10 cellular contexts compared by ENCODE assay signal in the genomic region with DNA sequence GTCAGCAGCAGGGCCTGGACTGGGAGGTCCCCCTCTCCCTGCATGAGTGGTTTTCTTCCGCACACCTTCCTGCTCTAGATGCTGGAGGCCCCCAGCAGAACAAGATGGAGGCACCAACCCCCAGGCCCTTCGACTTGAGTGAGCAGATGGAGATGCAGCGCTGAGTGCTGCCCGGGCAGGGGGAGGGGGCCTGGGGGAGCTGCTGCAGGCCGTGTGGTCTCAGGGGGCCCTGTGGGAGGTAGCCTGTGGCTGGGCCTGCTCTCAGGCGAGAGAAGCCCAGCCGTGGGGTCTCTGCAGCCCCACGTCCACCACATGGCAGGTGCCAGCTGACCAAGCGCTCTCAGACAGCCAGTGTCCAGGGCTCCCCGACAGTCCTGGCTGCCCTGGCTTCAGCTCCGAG. TPM values are rescaled to one million over a fixed set of nuclear protein-coding genes. Genes with fewer than 3 reads are reported as not detected.
DNase-seq lines count a peak whose midpoint lies in the region; ATAC-seq and TF ChIP-seq lines count a peak whose summit lies in the region.
"Had no signal": no experiment of that assay in that cellular context is flagged by ENCODE, and none has a peak within 500 bp of the region (broad histone marks: within the 10 kb centered on the region; RNA-seq: fewer than 3 reads in every experiment).

No MANE protein-coding gene starts in this region.

- H3K27ac ChIP-seq in RWPE1 = peak overlapping the region; percentile 97

- H3K4me1 Mint-ChIP-seq in Caco-2 (ENCODE audit: low read depth, unreplicated experiment) (no peaks in the 10 kb centered on the region), immature natural killer cell (peaks cover 15 to 26% of the 10 kb centered on the region in 2 donors), osteocyte (ENCODE audit: unreplicated experiment) (peaks cover 21% of the 10 kb centered on the region)
- peaks cover 39% of the 10 kb centered on the region for H3K4me1 Mint-ChIP-seq in stimulated activated memory B cell treated with anti-CD40 and anti-IgM and Interleukin-4, amounts not matched to agents 10 μg/mL and 1 μg/mL and 100 μg/mL, for 72 hours

- no peak overlapping the region for H3K4me3 ChIP-seq in Caco-2 (ENCODE audit: low read depth, low read length)

- no peaks in the 10 kb centered on the region for H3K36me3 ChIP-seq in Caco-2 (ENCODE audit: control insufficient read depth, insufficient read depth, low read length)

- H3K9me3 Mint-ChIP-seq in Caco-2 (ENCODE audit: unreplicated experiment) = no peaks in the 10 kb centered on the region
- H3K9me3 Mint-ChIP-seq in immature natural killer cell = no peaks in the 10 kb centered on the region
- no peaks in the 10 kb centered on the region for H3K9me3 Mint-ChIP-seq in stimulated activated memory B cell treated with anti-CD40 and anti-IgM and Interleukin-4, amounts not matched to agents 10 μg/mL and 1 μg/mL and 100 μg/mL, for 72 hours
- H3K9me3 Mint-ChIP-seq in osteocyte (ENCODE audit: unreplicated experiment) = no peaks in the 10 kb centered on the region
- H3K9me3 Mint-ChIP-seq: naive thymus-derived CD8-positive, alpha-beta T cell had no signal

- POLR2A ChIA-PET in Caco-2 (lab: Charles Lee) = no interaction called here
- POLR2A ChIA-PET in RWPE1 (lab: Yijun Ruan, JAX; ENCODE audit: low non-redundant PET) = interaction anchor here (1.6 kb wide), 1 partner anchor 186 kb away, joined by 10 read pairs; no protein-coding TSS in a partner anchor

- ATAC-seq in stimulated activated memory B cell treated with anti-CD40 and anti-IgM and Interleukin-4, amounts not matched to agents 10 μg/mL and 1 μg/mL and 100 μg/mL, for 72 hours = no peak
- ATAC-seq in GM21737 (IDR thresholded peaks at IDR 0.05; ENCODE audit: unreplicated experiment) (no peak), GM18520 (IDR thresholded peaks at IDR 0.05; ENCODE audit: unreplicated experiment) (no peak)

- no TSS peak for BruUV-seq in Caco-2 (replicated peaks; lab: Mats Ljungman, UMichigan)

- DNase-seq in Caco-2 (no peak), RWPE1 (ENCODE audit: low spot score) (no peak), immature natural killer cell (no peak), activated gamma-delta T cell (lab: John Stamatoyannopoulos, UW) (no peak), osteocyte (ENCODE audit: extremely low spot score, unreplicated experiment) (no peak)

- peak overlapping the region; percentile 73 for H3K4me3 Mint-ChIP-seq in Caco-2 (ENCODE audit: unreplicated experiment)
- no peak overlapping the region for H3K4me3 Mint-ChIP-seq in immature natural killer cell
- H3K4me3 Mint-ChIP-seq in stimulated activated memory B cell treated with anti-CD40 and anti-IgM and Interleukin-4, amounts not matched to agents 10 μg/mL and 1 μg/mL and 100 μg/mL, for 72 hours = no peak overlapping the region
- no peak overlapping the region for H3K4me3 Mint-ChIP-seq in osteocyte (ENCODE audit: unreplicated experiment)

- no peaks in the 10 kb centered on the region for H3K27me3 ChIP-seq in Caco-2 (replicated peaks; ENCODE audit: control insufficient read depth, insufficient read depth, low read length)
- H3K27me3 ChIP-seq: SJSA1 had no signal

- CTCF ChIA-PET in Caco-2 (lab: Charles Lee) = interaction anchor here (0.5 to 2.0 kb wide), 4 partner anchors 13 to 1159 kb away, joined by 3 to 29 read pairs (median 6); no protein-coding TSS in a partner anchor
- CTCF ChIA-PET in RWPE1 (lab: Yijun Ruan, JAX) = interaction anchor here (0.6 to 4.1 kb wide), 11 partner anchors 8 to 196 kb away, joined by 3 to 86 read pairs (median 6); partner anchors contain the start of genes MORN1 and RER1

- H3K36me3 Mint-ChIP-seq in Caco-2 (ENCODE audit: insufficient read depth, unreplicated experiment) = no peaks in the 10 kb centered on the region
- no peaks in the 10 kb centered on the region for H3K36me3 Mint-ChIP-seq in immature natural killer cell
- no peaks in the 10 kb centered on the region for H3K36me3 Mint-ChIP-seq in stimulated activated memory B cell treated with anti-CD40 and anti-IgM and Interleukin-4, amounts not matched to agents 10 μg/mL and 1 μg/mL and 100 μg/mL, for 72 hours
- H3K36me3 Mint-ChIP-seq in osteocyte (ENCODE audit: unreplicated experiment) = no peaks in the 10 kb centered on the region
- H3K36me3 Mint-ChIP-seq: naive thymus-derived CD8-positive, alpha-beta T cell had no signal

- intact Hi-C loops in Caco-2 (cut with micrococcal nuclease; ENCODE audit: unreplicated experiment) = loop anchor here (1.0 kb wide), 1 partner anchor 187 kb away; no protein-coding TSS in a partner anchor

- H3K9me3 ChIP-seq in Caco-2 = no peaks in the 10 kb centered on the region
- H3K9me3 ChIP-seq: SJSA1 had no signal

- H3K27me3 Mint-ChIP-seq in Caco-2 (ENCODE audit: insufficient read depth, unreplicated experiment) (no peaks in the 10 kb centered on the region), immature natural killer cell (ENCODE audit: low read depth in 3 of 3) (peaks cover 0 to 6% (median 3%) of the 10 kb centered on the region in 3 donors), osteocyte (ENCODE audit: unreplicated experiment) (no peaks in the 10 kb centered on the region)
- H3K27me3 Mint-ChIP-seq in stimulated activated memory B cell treated with anti-CD40 and anti-IgM and Interleukin-4, amounts not matched to agents 10 μg/mL and 1 μg/mL and 100 μg/mL, for 72 hours = no peaks in the 10 kb centered on the region
- H3K27me3 Mint-ChIP-seq: naive thymus-derived CD8-positive, alpha-beta T cell had no signal

- H3K4me1 ChIP-seq in Caco-2 = peaks cover 15% of the 10 kb centered on the region

- TF ChIP-seq CTCF in Caco-2 (IDR thresholded peaks at IDR 0.05; ENCODE audit: insufficient read depth in 1 of 2, low read depth in 1 of 2, low read length in 1 of 2, severe bottlenecking in 1 of 2, unreplicated experiment in 1 of 2) (no peak), RWPE1 (conservative IDR thresholded peaks at IDR 0.05; ENCODE audit: low read depth) (no peak), osteocyte (IDR thresholded peaks at IDR 0.05) (no peak)

- H3K27ac Mint-ChIP-seq in Caco-2 (ENCODE audit: unreplicated experiment) (no peak overlapping the region), immature natural killer cell (peak overlapping the region in 5 of 6 donors; percentile 20 to 97 (median 83)), osteocyte (ENCODE audit: unreplicated experiment) (no peak overlapping the region)
- H3K27ac Mint-ChIP-seq in stimulated activated memory B cell treated with anti-CD40 and anti-IgM and Interleukin-4, amounts not matched to agents 10 μg/mL and 1 μg/mL and 100 μg/mL, for 72 hours = peak overlapping the region; percentile 93

RNA-seq across cellular contexts. Expression of gene FAAP20, which starts 1.2 kb away (rescaled TPM):
- 62.5 and 72.4 TPM in 2 replicates for total RNA-seq in Caco-2 (2022)
- 10 to 100 TPM; 56.7 to 99.6 (median 79.2) TPM for polyA plus RNA-seq in immature natural killer cell
- 85.1 and 90.4 TPM in 2 replicates for total RNA-seq in osteocyte

RNA-seq across cellular contexts. Expression of gene SKI, which starts 32.3 kb away (rescaled TPM):
- total RNA-seq in Caco-2 (2022) = 38.2 and 39.8 TPM in 2 replicates
- 1 to 10 TPM in 1 of 3 donors, under 1 TPM in 1, not detected in 1; 0.87 to 1.0 TPM for polyA plus RNA-seq in immature natural killer cell
- 131 and 132 TPM in 2 replicates for total RNA-seq in osteocyte

Comparison
In these comparisons a context has a peak if more than half of its experiments do, and no peak if none do; other contexts are left out.
1. H3K27ac Mint-ChIP-seq: peak in immature natural killer cell (5 of 6) and stimulated activated memory B cell treated with anti-CD40 and anti-IgM and Interleukin-4, amounts not matched to agents 10 μg/mL and 1 μg/mL and 100 μg/mL, for 72 hours (single experiment); none in Caco-2 (single experiment) and osteocyte (single experiment).